Comparison of ENCODE assay signal across 9 cellular contexts in the genomic region with DNA sequence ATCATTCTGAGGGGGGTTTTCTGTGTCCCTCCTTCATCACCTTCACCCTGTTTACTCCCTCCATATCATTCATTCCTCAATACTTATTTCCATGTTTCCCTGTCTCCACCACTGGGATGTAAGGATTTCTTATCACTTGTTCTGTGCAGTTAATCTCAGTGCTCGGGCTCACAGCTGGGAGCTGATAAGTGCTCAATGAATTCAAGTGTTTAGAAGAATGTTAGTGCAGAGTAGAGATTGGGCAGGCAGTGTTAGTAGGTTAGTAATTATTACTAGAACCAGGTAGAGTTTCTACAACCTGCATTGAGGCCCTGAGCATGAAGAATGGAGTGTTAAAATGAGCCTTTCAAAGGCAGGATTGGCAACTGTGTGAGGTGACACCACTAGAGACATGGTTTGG.
"Had no signal": no experiment of that assay in that cellular context is flagged by ENCODE, and none has a peak within 500 bp of the region (broad histone marks: within the 10 kb centered on the region; RNA-seq: fewer than 3 reads in every experiment).

No MANE protein-coding gene starts in this region.

- H3K4me1 ChIP-seq: HAP-1 had no signal

- FAIRE-seq: H1, H54, HepG2 had no signal

- DNase-seq: HFFc6, KG1 had no signal

- H2AFZ ChIP-seq: GM23338 had no signal

- H3K36me3 ChIP-seq: HAP-1 had no signal

- ATAC-seq: GM23338, HCT116, HepG2 had no signal

- H3K27ac ChIP-seq: HL-60 had no signal

- H3K4me3 ChIP-seq: GM23338, HAP-1 had no signal

- H3K4me2 ChIP-seq: GM23338 had no signal

- H3K9me3 ChIP-seq: HAP-1 had no signal
